In the genomic region with DNA sequence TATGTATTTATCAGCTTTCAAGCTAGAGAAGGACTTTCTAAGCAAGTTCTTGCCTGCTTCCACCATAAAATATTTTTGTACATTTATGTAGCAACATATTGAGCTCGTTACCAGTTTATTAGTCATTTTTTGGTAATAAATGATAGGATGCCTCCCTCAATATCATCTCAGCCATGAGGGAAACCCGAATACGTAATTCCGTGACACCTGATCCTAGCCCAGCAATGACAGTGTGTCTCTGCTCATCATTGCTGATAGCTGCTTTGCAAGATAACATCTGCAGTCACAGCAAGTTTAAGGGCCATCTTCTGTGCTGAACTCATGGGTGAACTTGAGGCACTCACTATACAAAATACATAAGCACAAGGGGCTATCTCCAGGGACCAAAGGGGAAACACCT, we compare ENCODE assay signal across 15 cellular contexts.
DNase-seq lines count a peak whose midpoint lies in the region; ATAC-seq and TF ChIP-seq lines count a peak whose summit lies in the region.
"Had no signal": no experiment of that assay in that cellular context is flagged by ENCODE, and none has a peak within 500 bp of the region (broad histone marks: within the 10 kb centered on the region; RNA-seq: fewer than 3 reads in every experiment).

No MANE protein-coding gene starts in this region.

- H3K9me1 ChIP-seq in IMR-90 (ENCODE audit: insufficient read depth, low read length) = peaks cover 32% of the 10 kb centered on the region

- H3K56ac ChIP-seq in IMR-90 (ENCODE audit: extremely low read depth, insufficient read depth, low read length) = no peak overlapping the region

- TF ChIP-seq POLR2A in IMR-90 (IDR thresholded peaks at IDR 0.05; ENCODE audit: low read depth, low read length) = no peak
- no peak for TF ChIP-seq POLR2A in esophagus squamous epithelium (IDR thresholded peaks at IDR 0.05)
- TF ChIP-seq POLR2A in uterus (IDR thresholded peaks at IDR 0.05) = no peak

- WGBS in IMR-90 (ENCODE audit: extremely low coverage in 2 of 2, insufficient read length in 1 of 2), 2 experiments = no CpG with 5 or more reads among the region's 4 CpGs
- WGBS in esophagus squamous epithelium, 2 donors = 60 to 67% methylated on average over 4 of the region's 4 CpGs
- WGBS in neuronal stem cell (ENCODE audit: extremely low coverage in 2 of 2, insufficient read length in 2 of 2, insufficient replicate concordance in 1 of 2), 2 donors = no CpG with 5 or more reads among the region's 4 CpGs

- intact Hi-C loops in IMR-90 (cut with micrococcal nuclease) = no loop called here
- intact Hi-C loops in esophagus squamous epithelium (cut with DNase I) = no loop called here
- intact Hi-C loops in uterus (cut with DNase I; ENCODE audit: low total_unique reads) = no loop called here
- intact Hi-C loops in activated T-helper 1 cell treated with anti-CD3 and anti-CD28 coated beads, Interleukin-12 subunit alpha, Interleukin-12 subunit beta, Interleukin-2, Interleukin-4 antibody, amounts not matched to agents 30 ng/mL and 10 ng/mL and 1 ng/mL, durations not matched to agents 14 hours and 24 hours and 36 hours (cut with micrococcal nuclease) = no loop called here

- H4K5ac ChIP-seq in IMR-90 (ENCODE audit: low read depth, low read length) = peak overlapping the region; percentile 62

- H3K4ac ChIP-seq in IMR-90 (ENCODE audit: low read depth, low read length) (peak overlapping the region; percentile 4; the same call in 1 of the 2 replicates), neuronal stem cell (ENCODE audit: low read length) (no peak overlapping the region)

- no peak for ATAC-seq in IMR-90 (ENCODE audit: low read depth)
- no peak for ATAC-seq in GM18868 (IDR thresholded peaks at IDR 0.05; ENCODE audit: unreplicated experiment)
- ATAC-seq: Panc1 had no signal

- H2AFZ ChIP-seq in IMR-90 (replicated peaks; ENCODE audit: low read length, poor library complexity) (no peak overlapping the region), neuronal stem cell (ENCODE audit: low read length) (no peak overlapping the region)

- no peaks in the 10 kb centered on the region for H3K27me3 Mint-ChIP-seq in CD8-positive, alpha-beta memory T cell
- no peaks in the 10 kb centered on the region for H3K27me3 Mint-ChIP-seq in activated T-helper 1 cell treated with anti-CD3 and anti-CD28 coated beads, Interleukin-12 subunit alpha, Interleukin-12 subunit beta, Interleukin-2, Interleukin-4 antibody, amounts not matched to agents 30 ng/mL and 10 ng/mL and 1 ng/mL, durations not matched to agents 14 hours and 24 hours and 36 hours (ENCODE audit: insufficient read depth)
- H3K27me3 Mint-ChIP-seq: CD4-positive, CD25-positive, alpha-beta regulatory T cell had no signal

- H3K27me3 ChIP-seq in IMR-90 (ENCODE audit: control insufficient read depth, insufficient read depth, low read length) (no peaks in the 10 kb centered on the region), esophagus squamous epithelium (peaks cover 0 to 26% (median 0%) of the 10 kb centered on the region in 4 donors), neuronal stem cell (ENCODE audit: control insufficient read depth in 3 of 3, insufficient read depth in 3 of 3, low read depth in 1 of 3, low read length in 3 of 3) (peaks cover 0 to 19% (median 0%) of the 10 kb centered on the region in 3 experiments), uterus (no peaks in the 10 kb centered on the region)
- no peaks in the 10 kb centered on the region for H3K27me3 ChIP-seq in CD8-positive, alpha-beta memory T cell (ENCODE audit: insufficient read depth, low read length, poor library complexity, severe bottlenecking)
- H3K27me3 ChIP-seq: MG63 had no signal

- TF ChIP-seq RAD21 in IMR-90 (IDR thresholded peaks at IDR 0.05; ENCODE audit: low read length) = no peak

- H3K27ac Mint-ChIP-seq in CD8-positive, alpha-beta memory T cell = no peak overlapping the region
- H3K27ac Mint-ChIP-seq in activated T-helper 1 cell treated with anti-CD3 and anti-CD28 coated beads, Interleukin-12 subunit alpha, Interleukin-12 subunit beta, Interleukin-2, Interleukin-4 antibody, amounts not matched to agents 30 ng/mL and 10 ng/mL and 1 ng/mL, durations not matched to agents 14 hours and 24 hours and 36 hours = no peak overlapping the region
- H3K27ac Mint-ChIP-seq: B cell; CD4-positive, CD25-positive, alpha-beta regulatory T cell had no signal

- no peak overlapping the region for H2AK9ac ChIP-seq in IMR-90 (replicated peaks; ENCODE audit: low read depth, low read length, poor library complexity)

- no peak overlapping the region for H3K4me3 Mint-ChIP-seq in CD8-positive, alpha-beta memory T cell
- no peak overlapping the region for H3K4me3 Mint-ChIP-seq in activated T-helper 1 cell treated with anti-CD3 and anti-CD28 coated beads, Interleukin-12 subunit alpha, Interleukin-12 subunit beta, Interleukin-2, Interleukin-4 antibody, amounts not matched to agents 30 ng/mL and 10 ng/mL and 1 ng/mL, durations not matched to agents 14 hours and 24 hours and 36 hours
- H3K4me3 Mint-ChIP-seq: B cell; CD4-positive, CD25-positive, alpha-beta regulatory T cell had no signal

- POLR2A ChIA-PET in IMR-90 (lab: Charles Lee; ENCODE audit: unreplicated experiment) = no interaction called here
- POLR2A ChIA-PET in CD8-positive, alpha-beta memory T cell (lab: Charles Lee) = no interaction called here

- dilution Hi-C loops in IMR-90 (cut with HindIII; ENCODE audit: low sequenced_read_pairs, unreplicated experiment) = no loop called here

- CTCF ChIA-PET in IMR-90 (lab: Yijun Ruan, JAX) = interaction anchor here (0.7 kb wide), 1 partner anchor 149 kb away, joined by 3 read pairs; no protein-coding TSS in a partner anchor
- CTCF ChIA-PET in CD8-positive, alpha-beta memory T cell (lab: Charles Lee) = no interaction called here

- no peaks in the 10 kb centered on the region for H3K4me1 Mint-ChIP-seq in CD8-positive, alpha-beta memory T cell
- H3K4me1 Mint-ChIP-seq in activated T-helper 1 cell treated with anti-CD3 and anti-CD28 coated beads, Interleukin-12 subunit alpha, Interleukin-12 subunit beta, Interleukin-2, Interleukin-4 antibody, amounts not matched to agents 30 ng/mL and 10 ng/mL and 1 ng/mL, durations not matched to agents 14 hours and 24 hours and 36 hours (ENCODE audit: low read depth) = no peaks in the 10 kb centered on the region
- H3K4me1 Mint-ChIP-seq: B cell; CD4-positive, CD25-positive, alpha-beta regulatory T cell had no signal

- peak overlapping the region; percentile 66; the same call in 1 of the 2 replicates for H3K27ac ChIP-seq in IMR-90 (ENCODE audit: insufficient read depth, low read length)
- H3K27ac ChIP-seq in esophagus squamous epithelium = peak overlapping the region in 3 of 4 donors; percentile 55 to 65 (median 58)
- H3K27ac ChIP-seq in neuronal stem cell (replicated peaks; ENCODE audit: low read length) = no peak overlapping the region
- H3K27ac ChIP-seq in uterus = peak overlapping the region; percentile 69 to 83
- H3K27ac ChIP-seq in CD8-positive, alpha-beta memory T cell (ENCODE audit: low read depth, low read length) = no peak overlapping the region
- H3K27ac ChIP-seq: SK-N-MC had no signal

- peaks cover 10% of the 10 kb centered on the region for H4K20me1 ChIP-seq in IMR-90 (ENCODE audit: insufficient read depth, low read length)

- peaks cover 42 to 85% of the 10 kb centered on the region in 2 experiments for H3K79me1 ChIP-seq in IMR-90 (ENCODE audit: low read depth in 1 of 2, low read length in 2 of 2)
- H3K79me1 ChIP-seq in neuronal stem cell (ENCODE audit: low read depth, low read length) = no peaks in the 10 kb centered on the region

- H2BK5ac ChIP-seq in IMR-90 (ENCODE audit: low read depth, low read length, poor library complexity, severe bottlenecking) (peak overlapping the region; percentile 58), neuronal stem cell (ENCODE audit: low read length) (no peak overlapping the region)

- no peaks in the 10 kb centered on the region for H3K9me3 Mint-ChIP-seq in CD8-positive, alpha-beta memory T cell
- H3K9me3 Mint-ChIP-seq in activated T-helper 1 cell treated with anti-CD3 and anti-CD28 coated beads, Interleukin-12 subunit alpha, Interleukin-12 subunit beta, Interleukin-2, Interleukin-4 antibody, amounts not matched to agents 30 ng/mL and 10 ng/mL and 1 ng/mL, durations not matched to agents 14 hours and 24 hours and 36 hours = no peaks in the 10 kb centered on the region
- H3K9me3 Mint-ChIP-seq: CD4-positive, CD25-positive, alpha-beta regulatory T cell had no signal

- H3K36me3 Mint-ChIP-seq in CD8-positive, alpha-beta memory T cell = peaks cover 0 to 3% (median 0%) of the 10 kb centered on the region in 3 donors
- no peaks in the 10 kb centered on the region for H3K36me3 Mint-ChIP-seq in activated T-helper 1 cell treated with anti-CD3 and anti-CD28 coated beads, Interleukin-12 subunit alpha, Interleukin-12 subunit beta, Interleukin-2, Interleukin-4 antibody, amounts not matched to agents 30 ng/mL and 10 ng/mL and 1 ng/mL, durations not matched to agents 14 hours and 24 hours and 36 hours (ENCODE audit: low read depth)

- peak overlapping the region; percentile 52; the same call in 1 of the 2 replicates for H3K18ac ChIP-seq in IMR-90 (ENCODE audit: low read depth, low read length)
- no peak overlapping the region for H3K18ac ChIP-seq in neuronal stem cell (ENCODE audit: low read length)

- H2BK12ac ChIP-seq in neuronal stem cell (ENCODE audit: low read length) = no peak overlapping the region

- no peak for TF ChIP-seq CTCF in IMR-90 (conservative IDR thresholded peaks at IDR 0.05; ENCODE audit: low read depth, low read length)
- no peak for TF ChIP-seq CTCF in esophagus squamous epithelium (IDR thresholded peaks at IDR 0.05)
- no peak for TF ChIP-seq CTCF in uterus (IDR thresholded peaks at IDR 0.05)

- H3K4me3 ChIP-seq in IMR-90 (ENCODE audit: insufficient read depth, low read depth, low read length) (no peak overlapping the region), esophagus squamous epithelium (no peak overlapping the region), neuronal stem cell (ENCODE audit: low read length in 2 of 2) (no peak overlapping the region), uterus (no peak overlapping the region)
- no peak overlapping the region for H3K4me3 ChIP-seq in CD8-positive, alpha-beta memory T cell (ENCODE audit: low read length)
- H3K4me3 ChIP-seq: MG63, SK-N-MC had no signal

- no peak for DNase-seq in IMR-90
- no peak for DNase-seq in esophagus squamous epithelium (lab: John Stamatoyannopoulos, UW)
- DNase-seq in neuronal stem cell (ENCODE audit: low spot score) = no peak
- DNase-seq in uterus = no peak
- no peak for DNase-seq in CD8-positive, alpha-beta memory T cell
- DNase-seq in activated T-helper 1 cell treated with anti-CD3 and anti-CD28 coated beads, Interleukin-12 subunit alpha, Interleukin-12 subunit beta, Interleukin-2, Interleukin-4 antibody, amounts not matched to agents 30 ng/mL and 10 ng/mL and 1 ng/mL, durations not matched to agents 14 hours and 24 hours and 36 hours (ENCODE audit: low spot score) = no peak
- DNase-seq: CD4-positive, CD25-positive, alpha-beta regulatory T cell; EL; MG63; NCI-H1092 treated with DMSO at 0.1 percent for 48 hours; NCI-H1694 had no signal

- H2BK15ac ChIP-seq in IMR-90 (ENCODE audit: low read depth, low read length) (no peak overlapping the region), neuronal stem cell (ENCODE audit: low read length) (no peak overlapping the region)

- peak overlapping the region; percentile 19 to 36; a peak in 3 of 4 replicates for H4K8ac ChIP-seq in IMR-90 (ENCODE audit: low read depth in 2 of 2, low read length in 2 of 2)
- no peak overlapping the region for H4K8ac ChIP-seq in neuronal stem cell (ENCODE audit: low read depth, low read length)

- peaks cover 9% of the 10 kb centered on the region for H3K4me1 ChIP-seq in IMR-90 (ENCODE audit: control insufficient read depth, insufficient read depth, low read length)
- peaks cover 0 to 52% (median 4%) of the 10 kb centered on the region in 3 donors for H3K4me1 ChIP-seq in esophagus squamous epithelium
- peaks cover 0 to 2% of the 10 kb centered on the region in 2 donors for H3K4me1 ChIP-seq in neuronal stem cell (ENCODE audit: control insufficient read depth in 2 of 2, insufficient read depth in 1 of 2, low read depth in 1 of 2, low read length in 2 of 2)
- H3K4me1 ChIP-seq in uterus = peaks cover 0 to 5% of the 10 kb centered on the region in 2 donors
- H3K4me1 ChIP-seq in CD8-positive, alpha-beta memory T cell (ENCODE audit: insufficient read depth, low read length) = no peaks in the 10 kb centered on the region

- H2BK120ac ChIP-seq in IMR-90 (ENCODE audit: low read depth, low read length) (no peak overlapping the region), neuronal stem cell (ENCODE audit: low read depth, low read length) (no peak overlapping the region)

- H4K91ac ChIP-seq in IMR-90 (ENCODE audit: insufficient read depth, low read depth, low read length) = no peak overlapping the region
- H4K91ac ChIP-seq in neuronal stem cell (ENCODE audit: low read depth, low read length, poor library complexity) = no peak overlapping the region

- H3K14ac ChIP-seq in IMR-90 (replicated peaks; ENCODE audit: low read depth, low read length) (0 out of 2 replicates have a peak overlapping the region, but pooled peaks have one; percentile 26), neuronal stem cell (ENCODE audit: low read length) (no peak overlapping the region)

- in situ Hi-C loops in IMR-90 (cut with MboI; ENCODE audit: low sequenced_read_pairs) = no loop called here

- no peak overlapping the region; the same call in 1 of the 2 replicates for H3K9ac ChIP-seq in IMR-90 (ENCODE audit: low read depth, low read length)
- H3K9ac ChIP-seq in neuronal stem cell (ENCODE audit: low read depth, low read length, poor library complexity) = peak overlapping the region; percentile 31

- no peak overlapping the region for H3K23ac ChIP-seq in IMR-90 (ENCODE audit: low read depth, low read length)
- no peak overlapping the region for H3K23ac ChIP-seq in neuronal stem cell (ENCODE audit: low read depth, low read length, poor library complexity)

- H2BK20ac ChIP-seq in IMR-90 (ENCODE audit: low read depth, low read length) = no peak overlapping the region

- H2AK5ac ChIP-seq in IMR-90 (ENCODE audit: low read depth, low read length) (no peak overlapping the region; the same call in 1 of the 2 replicates), neuronal stem cell (ENCODE audit: low read depth, low read length) (no peak overlapping the region)

- H3K4me2 ChIP-seq in IMR-90 (ENCODE audit: low read depth, low read length) (no peak overlapping the region), neuronal stem cell (ENCODE audit: insufficient read depth, low read length, poor library complexity, severe bottlenecking) (no peak overlapping the region)

- H3K9me3 ChIP-seq in IMR-90 (ENCODE audit: control insufficient read depth, insufficient read depth, low read length) (no peaks in the 10 kb centered on the region), esophagus squamous epithelium (no peaks in the 10 kb centered on the region), neuronal stem cell (replicated peaks in 1 of 2; ENCODE audit: control insufficient read depth in 2 of 2, insufficient read depth in 1 of 2, low read depth in 1 of 2, low read length in 2 of 2) (no peaks in the 10 kb centered on the region), uterus (no peaks in the 10 kb centered on the region)
- no peaks in the 10 kb centered on the region for H3K9me3 ChIP-seq in CD8-positive, alpha-beta memory T cell (ENCODE audit: low read length)
- H3K9me3 ChIP-seq: MG63 had no signal

- no TSS peak for BruUV-seq in IMR-90 (replicated peaks; lab: Mats Ljungman, UMichigan)

- H3K36me3 ChIP-seq in IMR-90 (ENCODE audit: control insufficient read depth, insufficient read depth, low read length) (peaks cover 82% of the 10 kb centered on the region), esophagus squamous epithelium (peaks cover 0 to 43% (median 0%) of the 10 kb centered on the region in 3 donors), neuronal stem cell (replicated peaks in 1 of 2; ENCODE audit: control insufficient read depth in 2 of 2, insufficient read depth in 2 of 2, low read length in 2 of 2) (no peaks in the 10 kb centered on the region), uterus (no peaks in the 10 kb centered on the region)
- no peaks in the 10 kb centered on the region for H3K36me3 ChIP-seq in CD8-positive, alpha-beta memory T cell (ENCODE audit: insufficient read depth, low read length)

Comparison
In these comparisons a context has a peak if more than half of its experiments do, and no peak if none do; other contexts are left out.
1. H3K27ac ChIP-seq: peak in IMR-90 (single experiment), esophagus squamous epithelium (3 of 4) and uterus (2 of 2); none in neuronal stem cell (single experiment) and CD8-positive, alpha-beta memory T cell (single experiment).